Comparison of ENCODE assay signal across 1 cellular context in genomic region chr18:13444430-13445240, GRCh38.
TF ChIP-seq lines count a peak whose summit lies in the region.

No MANE protein-coding gene starts in this region.

TF ChIP-seq in H1, 55 proteins besides CTCF, POLR2A, EP300 and RAD21:
- TF ChIP-seq SAP30 (IDR thresholded peaks at IDR 0.05; ENCODE audit: insufficient read depth, insufficient replicate concordance, low read length) (no peak), SP1 (IDR thresholded peaks at IDR 0.05; ENCODE audit: low read depth, low read length) (no peak), CBX8 (IDR thresholded peaks at IDR 0.05; ENCODE audit: borderline replicate concordance, low read depth, low read length) (no peak), CHD2 (IDR thresholded peaks at IDR 0.05; ENCODE audit: low read length) (no peak), SIX5 (IDR thresholded peaks at IDR 0.05; ENCODE audit: low read depth, low read length) (no peak), TBP (IDR thresholded peaks at IDR 0.05; ENCODE audit: low read depth, low read length) (no peak), SP4 (IDR thresholded peaks at IDR 0.05; ENCODE audit: low read length) (no peak), POLR2AphosphoS5 (IDR thresholded peaks at IDR 0.05; ENCODE audit: low read depth, low read length) (no peak), KDM5A (IDR thresholded peaks at IDR 0.05; ENCODE audit: low read length) (no peak)
TF ChIP-seq in H1: peak in this region for 0.
